8 cellular contexts compared by ENCODE assay signal in genomic region chr15:99925661-99926461, GRCh38.
A peak's percentile ranks its signal among the peaks of the same experiment; 100 is the strongest.
DNase-seq lines count a peak whose midpoint lies in the region; ATAC-seq and TF ChIP-seq lines count a peak whose summit lies in the region.

No MANE protein-coding gene starts in this region.

- DNase-seq in COLO668 (lab: John Stamatoyannopoulos, UW; ENCODE audit: unreplicated experiment) (peak; percentile 5), cardiac fibroblast (ENCODE audit: low read depth in 2 of 2) (peak; percentile 9 to 11), left lobe of liver (ENCODE audit: low spot score) (peak; percentile 77), GDM1 (lab: John Stamatoyannopoulos, UW) (no peak), NCI-H1048 (lab: John Stamatoyannopoulos, UW) (no peak)
- peak; percentile 23 to 74 (median 62) for DNase-seq in activated CD4-positive, CD25-positive, alpha-beta regulatory T cell (lab: John Stamatoyannopoulos, UW)
- DNase-seq in stimulated activated CD4-positive, alpha-beta T cell treated with anti-CD3 and anti-CD28 coated beads, Interleukin-4, amount 100 ng/mL, for 4 hours: peak; percentile 65 to 76

- no peak for TF ChIP-seq CTCF in cardiac fibroblast (IDR thresholded peaks at IDR 0.05; ENCODE audit: low read depth, low read length)

- H3K4me3 ChIP-seq in cardiac fibroblast (replicated peaks in 1 of 2; ENCODE audit: low read depth in 2 of 2, low read length in 2 of 2): peak overlapping the region; percentile 24 to 49

- ATAC-seq in HG03521 (IDR thresholded peaks at IDR 0.05; ENCODE audit: unreplicated experiment): peak; percentile 51
- peak; percentile 83 for ATAC-seq in left lobe of liver

Comparison
In these comparisons a context has a peak if more than half of its experiments do, and no peak if none do; other contexts are left out.
1. DNase-seq: peak in COLO668 (single experiment), activated CD4-positive, CD25-positive, alpha-beta regulatory T cell (4 of 4), cardiac fibroblast (2 of 2), left lobe of liver (single experiment) and stimulated activated CD4-positive, alpha-beta T cell treated with anti-CD3 and anti-CD28 coated beads, Interleukin-4, amount 100 ng/mL, for 4 hours (2 of 2); none in GDM1 (single experiment) and NCI-H1048 (single experiment).